In genomic region chr10:96998329-96998888, GRCh38 we compare ENCODE assay signal across 18 cellular contexts.
DNase-seq lines count a peak whose midpoint lies in the region; ATAC-seq, FAIRE-seq and TF ChIP-seq lines count a peak whose summit lies in the region.
"Had no signal": no experiment of that assay in that cellular context is flagged by ENCODE, and none has a peak within 500 bp of the region (broad histone marks: within the 10 kb centered on the region; RNA-seq: fewer than 3 reads in every experiment).

No MANE protein-coding gene starts in this region.

- H3K27me3 ChIP-seq in astrocyte (ENCODE audit: insufficient read depth, low read length), result no peaks in the 10 kb centered on the region
- H3K27me3 ChIP-seq in suprapubic skin, result no peaks in the 10 kb centered on the region
- H3K27me3 ChIP-seq: ascending aorta had no signal

- H3K27ac ChIP-seq in astrocyte (ENCODE audit: low read depth, low read length) (no peak overlapping the region), kidney (ENCODE audit: low read depth in 2 of 2, low read length in 2 of 2) (no peak overlapping the region), suprapubic skin (no peak overlapping the region)
- H3K27ac ChIP-seq: ascending aorta, WERI-Rb-1 had no signal

- ATAC-seq in HG03108 (IDR thresholded peaks at IDR 0.05; ENCODE audit: unreplicated experiment) (no peak), HG03439 (IDR thresholded peaks at IDR 0.05; ENCODE audit: unreplicated experiment) (no peak)
- ATAC-seq: natural killer cell had no signal

- no peak overlapping the region for H2AFZ ChIP-seq in astrocyte (ENCODE audit: low read depth, low read length)

- peak; percentile 42 for DNase-seq in ACHN
- peak; percentile 36 for DNase-seq in HS-27A (ENCODE audit: low read depth)
- peak; percentile 90 for DNase-seq in astrocyte (ENCODE audit: low read depth)
- peak; percentile 52 for DNase-seq in kidney
- no peak for DNase-seq in suprapubic skin (ENCODE audit: low spot score in 2 of 2)
- no peak for DNase-seq in LoVo (ENCODE audit: low spot score)
- DNase-seq: activated T-cell treated with anti-CD3 and anti-CD28 coated beads, Interleukin-2, amount 50 U/mL, for 1 hour; GF-D8; natural killer cell; NCI-H524 treated with DMSO at 0.1 percent for 48 hours; SIG-M5; trophoblast cell; WERI-Rb-1 had no signal

- no peaks in the 10 kb centered on the region for H4K20me1 ChIP-seq in astrocyte (ENCODE audit: insufficient read depth, low read length)

- H3K27ac Mint-ChIP-seq in astrocyte (ENCODE audit: unreplicated experiment), result peak overlapping the region; percentile 89
- H3K27ac Mint-ChIP-seq: natural killer cell had no signal

- intact Hi-C loops in kidney (cut with DNase I), result no loop called here

- 83% methylated on average over 10 of the region's 14 CpGs for WGBS in suprapubic skin

- TF ChIP-seq CTCF in astrocyte (IDR thresholded peaks at IDR 0.05; ENCODE audit: insufficient read depth, low read depth, low read length) (no peak), kidney (IDR thresholded peaks at IDR 0.05; ENCODE audit: borderline replicate concordance, extremely low read depth, insufficient read depth) (no peak), suprapubic skin (IDR thresholded peaks at IDR 0.05) (no peak)

- H3K9ac ChIP-seq in astrocyte (ENCODE audit: low read length) (no peak overlapping the region), kidney (ENCODE audit: low read length in 2 of 2) (no peak overlapping the region)

- no peaks in the 10 kb centered on the region for H3K79me2 ChIP-seq in astrocyte (ENCODE audit: insufficient read depth, low read length)

- H3K4me2 ChIP-seq in astrocyte (ENCODE audit: low read length), result peak overlapping the region; percentile 31
- H3K4me2 ChIP-seq: smooth muscle cell had no signal

- TF ChIP-seq EP300 in suprapubic skin (IDR thresholded peaks at IDR 0.05), result no peak

- no peaks in the 10 kb centered on the region for H3K36me3 Mint-ChIP-seq in astrocyte (ENCODE audit: low read depth, unreplicated experiment)
- H3K36me3 Mint-ChIP-seq: natural killer cell had no signal

- H3K27me3 Mint-ChIP-seq in astrocyte (ENCODE audit: low read depth, unreplicated experiment), result no peaks in the 10 kb centered on the region

- H3K4me3 ChIP-seq in astrocyte (ENCODE audit: insufficient read depth, low read depth, low read length) (no peak overlapping the region), kidney (ENCODE audit: low read length in 2 of 2) (no peak overlapping the region), suprapubic skin (no peak overlapping the region)
- H3K4me3 ChIP-seq: ascending aorta, smooth muscle cell had no signal

- in situ Hi-C loops in ACHN (cut with HindIII; ENCODE audit: low pct_ligation_motif_present, low pct_unique_long_range_greater_than_20kb, low sequenced_read_pairs), result no loop called here

- H3K9me3 ChIP-seq in astrocyte (ENCODE audit: insufficient read depth, low read depth, low read length), result no peaks in the 10 kb centered on the region
- no peaks in the 10 kb centered on the region for H3K9me3 ChIP-seq in kidney (ENCODE audit: control insufficient read depth in 1 of 2, low read length in 2 of 2)
- H3K9me3 ChIP-seq in suprapubic skin, result no peaks in the 10 kb centered on the region
- H3K9me3 ChIP-seq: ascending aorta had no signal

- FAIRE-seq in astrocyte (lab: Jason Lieb, UNC) (no peak), kidney (lab: Jason Lieb, UNC) (no peak)
- FAIRE-seq: keratinocyte had no signal

- no peaks in the 10 kb centered on the region for H3K36me3 ChIP-seq in astrocyte (ENCODE audit: insufficient read depth, low read length)
- no peaks in the 10 kb centered on the region for H3K36me3 ChIP-seq in kidney (ENCODE audit: control insufficient read depth in 1 of 2, insufficient read depth in 2 of 2, low read length in 2 of 2)
- H3K36me3 ChIP-seq in suprapubic skin, result no peaks in the 10 kb centered on the region
- H3K36me3 ChIP-seq: ascending aorta, WERI-Rb-1 had no signal

- H3K9me3 Mint-ChIP-seq in astrocyte (ENCODE audit: unreplicated experiment), result no peaks in the 10 kb centered on the region
- H3K9me3 Mint-ChIP-seq: natural killer cell had no signal

- H3K4me1 ChIP-seq in astrocyte (ENCODE audit: insufficient read depth, low read length) (peaks cover 19% of the 10 kb centered on the region), kidney (ENCODE audit: control insufficient read depth in 1 of 2, insufficient read depth in 1 of 2, low read depth in 1 of 2, low read length in 2 of 2) (no peaks in the 10 kb centered on the region), suprapubic skin (no peaks in the 10 kb centered on the region)

- no peak overlapping the region for H3K4me3 Mint-ChIP-seq in astrocyte (ENCODE audit: unreplicated experiment)
- H3K4me3 Mint-ChIP-seq: natural killer cell had no signal

- TF ChIP-seq POLR2A in suprapubic skin (IDR thresholded peaks at IDR 0.05), result no peak

- peaks cover 12% of the 10 kb centered on the region for H3K4me1 Mint-ChIP-seq in astrocyte (ENCODE audit: low read depth, unreplicated experiment)
- H3K4me1 Mint-ChIP-seq: natural killer cell had no signal

Comparison
In these comparisons a context has a peak if more than half of its experiments do, and no peak if none do; other contexts are left out.
1. DNase-seq: peak in ACHN (single experiment), HS-27A (single experiment), astrocyte (single experiment) and kidney (single experiment); none in suprapubic skin (0 of 2) and LoVo (single experiment).